8 cellular contexts compared by ENCODE assay signal in the genomic region with DNA sequence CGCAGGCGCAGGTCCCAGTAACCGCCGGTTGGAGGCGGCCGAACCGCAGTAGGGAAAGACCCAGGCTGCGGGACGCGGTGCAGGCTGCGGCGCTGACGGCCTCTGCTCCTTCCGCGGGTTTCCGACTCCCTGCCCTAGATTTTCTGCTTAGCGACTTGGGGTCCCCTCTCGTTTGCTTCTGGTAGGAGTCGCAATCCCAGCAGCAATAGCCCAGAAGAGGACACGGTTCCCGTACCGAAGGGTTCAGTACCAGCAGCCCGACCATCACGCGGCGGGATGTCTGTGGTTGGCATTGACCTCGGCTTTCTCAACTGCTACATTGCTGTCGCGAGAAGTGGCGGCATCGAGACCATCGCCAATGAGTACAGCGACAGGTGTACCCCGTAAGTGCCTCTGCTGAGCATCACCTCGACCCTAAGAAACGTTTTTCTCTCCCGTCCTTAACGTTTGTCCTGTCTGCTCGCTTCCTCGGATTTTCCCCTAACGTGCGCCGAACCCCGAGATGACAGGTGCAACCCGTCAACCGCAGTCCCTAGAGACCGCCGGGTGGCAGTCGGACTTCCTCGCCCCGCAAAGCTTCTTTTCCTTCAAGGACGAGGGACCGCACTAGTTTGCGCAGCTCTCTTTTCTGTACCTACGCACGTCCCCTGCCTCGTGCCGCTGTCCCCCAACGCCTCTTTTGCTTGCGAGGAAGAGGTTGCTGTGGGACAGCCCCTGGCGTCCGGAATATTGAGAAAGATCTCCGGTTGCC. TPM values are rescaled to one million over a fixed set of nuclear protein-coding genes. Genes with fewer than 3 reads are reported as not detected.
DNase-seq lines count a peak whose midpoint lies in the region; ATAC-seq and TF ChIP-seq lines count a peak whose summit lies in the region.

A gene (plus strand): TSS at position 48 of the 751 bp plus-strand sequence. CDS start 229 bp downstream, at position 277.

- H3K36me3 Mint-ChIP-seq in activated B cell treated with CpG ODN at 0.5 μM for 24 hours (ENCODE audit: low read depth) = no peaks in the 10 kb centered on the region

- H3K27me3 ChIP-seq in AG04450 (ENCODE audit: control insufficient read depth, insufficient read depth, low read length) = peaks cover 4% of the 10 kb centered on the region

- CTCF ChIA-PET in AG04450 (lab: Charles Lee) (interaction anchor here (0.5 to 0.9 kb wide), 7 partner anchors 32 to 1313 kb away, joined by 3 to 6 read pairs (median 3); a partner anchor contains a TSS), activated B cell treated with CpG ODN at 0.5 μM for 24 hours (lab: Charles Lee) (no interaction called here)

- H3K27ac Mint-ChIP-seq in activated B cell treated with CpG ODN at 0.5 μM for 24 hours = peak within 1 kb of the TSS; percentile 38

- DNase-seq in AG04450 (ENCODE audit: low read depth, low spot score) = no peak
- peak; percentile 35 to 65 for DNase-seq in NCI-H2081 (lab: John Stamatoyannopoulos, UW)
- DNase-seq in activated B cell treated with CpG ODN at 0.5 μM for 24 hours = peak; percentile 44
- DNase-seq in dermis microvascular lymphatic vessel endothelial cell (ENCODE audit: low read depth in 2 of 2) = peak; percentile 49 to 85
- DNase-seq in lower leg skin (ENCODE audit: low spot score in 2 of 2) = peak; percentile 18 to 91
- peak in 2 of 3 experiments; percentile 6 to 13 for DNase-seq in stimulated activated CD4-positive, alpha-beta T cell treated with anti-CD3 and anti-CD28 coated beads, TNF-alpha, amount 100 ng/mL, for 4 hours (ENCODE audit: low read depth in 3 of 3)

- TF ChIP-seq POLR2A in lower leg skin (IDR thresholded peaks at IDR 0.05) = no peak

- POLR2A ChIA-PET in AG04450 (lab: Yijun Ruan, JAX) (interaction anchor here (0.6 to 0.9 kb wide), 4 partner anchors 11 to 623 kb away, joined by 3 to 8 read pairs (median 5); a partner anchor contains a TSS), activated B cell treated with CpG ODN at 0.5 μM for 24 hours (lab: Charles Lee) (interaction anchor here (0.7 to 0.9 kb wide), 3 partner anchors 133 to 183 kb away, joined by 3 to 7 read pairs (median 4); a partner anchor contains a TSS)

- H3K4me3 ChIP-seq in AG04450 (ENCODE audit: low read depth, low read length) (peak within 1 kb of the TSS; percentile 87), lower leg skin (ENCODE audit: low read depth, poor library complexity, severe bottlenecking) (peak within 1 kb of the TSS; percentile 66)

- H3K9me3 ChIP-seq in AG04450 (ENCODE audit: control insufficient read depth, insufficient read depth, low read length) = no peaks in the 10 kb centered on the region; the same call in 1 of the 2 replicates

- peak; percentile 31 for TF ChIP-seq CTCF in AG04450 (IDR thresholded peaks at IDR 0.05; ENCODE audit: low read depth, low read length)
- no peak for TF ChIP-seq CTCF in activated B cell treated with CpG ODN at 0.5 μM for 24 hours (IDR thresholded peaks at IDR 0.05)
- peak in 1 of 3 donors; percentile 25 for TF ChIP-seq CTCF in lower leg skin (IDR thresholded peaks at IDR 0.05)

- 0 to 1% methylated on average over 41 to 44 of the region's 63 CpGs for WGBS in lower leg skin, 2 donors

- ATAC-seq in GM18519 (IDR thresholded peaks at IDR 0.05; ENCODE audit: low FRiP score, unreplicated experiment) (peak; percentile 23), HG02970 (IDR thresholded peaks at IDR 0.05; ENCODE audit: low FRiP score, unreplicated experiment) (peak; percentile 31), activated B cell treated with CpG ODN at 0.5 μM for 24 hours (ENCODE audit: low read depth) (peak; percentile 84)

- H3K9me3 Mint-ChIP-seq in activated B cell treated with CpG ODN at 0.5 μM for 24 hours = peaks cover 2% of the 10 kb centered on the region

- peak within 1 kb of the TSS; percentile 47 for H3K27ac ChIP-seq in AG04450 (ENCODE audit: low read depth, low read length)

- intact Hi-C loops in activated B cell treated with CpG ODN at 0.5 μM for 24 hours (cut with micrococcal nuclease) (loop anchor here (2.0 to 5.0 kb wide), 4 partner anchors 98 to 505 kb away; a partner anchor contains a TSS), lower leg skin (cut with DNase I; ENCODE audit: low total_unique reads) (no loop called here)

- H3K4me3 Mint-ChIP-seq in activated B cell treated with CpG ODN at 0.5 μM for 24 hours = peak within 1 kb of the TSS; percentile 88

- peaks cover 19% of the 10 kb centered on the region for H3K4me1 Mint-ChIP-seq in activated B cell treated with CpG ODN at 0.5 μM for 24 hours

- peaks cover 48% of the 10 kb centered on the region for H3K27me3 Mint-ChIP-seq in activated B cell treated with CpG ODN at 0.5 μM for 24 hours

RNA-seq across cellular contexts. Expression of the gene that starts here (rescaled TPM):
- 3.4 and 4.9 TPM in 2 replicates for polyA plus RNA-seq in AG04450 (2011; rRNA removed)
- 4.3 and 4.9 TPM in 2 replicates for polyA minus RNA-seq in AG04450 (2011; rRNA and poly(A)+ RNA removed)
- total RNA-seq in activated B cell treated with CpG ODN at 0.5 μM for 24 hours (0.07 and 0.13 TPM in 2 replicates), dermis microvascular lymphatic vessel endothelial cell (1.8 and 2.4 TPM in 2 replicates), lower leg skin (10 to 100 TPM; 15.8 to 25.1 (median 22.5) TPM)

Comparison
In these comparisons a context has a peak if more than half of its experiments do, and no peak if none do; other contexts are left out.
1. Peak in DNase-seq and ATAC-seq in activated B cell treated with CpG ODN at 0.5 μM for 24 hours; RNA of the gene not detected or under 1 TPM.
2. ATAC-seq: peak in every context shown above with its lines; median percentile 84 in activated B cell treated with CpG ODN at 0.5 μM for 24 hours; 31 in HG02970; 23 in GM18519.